18 cellular contexts compared by ENCODE assay signal in the genomic region with DNA sequence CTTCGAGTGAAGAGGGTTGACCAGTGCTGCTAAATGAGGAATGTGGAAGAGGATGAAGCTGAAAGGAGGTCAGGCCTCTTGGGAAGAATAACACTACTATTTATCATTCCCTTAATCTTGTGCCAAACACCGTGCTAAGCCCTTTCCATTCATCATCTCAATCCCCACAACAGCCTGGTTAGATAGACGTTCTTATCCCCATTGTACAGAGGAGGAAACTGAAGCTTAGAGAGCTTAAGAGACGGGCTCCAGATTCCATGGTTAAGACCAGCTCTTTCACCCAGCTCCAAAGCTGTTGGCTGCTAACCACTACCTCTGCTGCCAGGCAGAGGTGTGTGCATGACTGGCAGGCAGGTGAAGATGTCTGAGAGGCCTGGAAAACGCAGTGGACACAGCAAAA. TPM values are rescaled to one million over a fixed set of nuclear protein-coding genes. Genes with fewer than 3 reads are reported as not detected.
DNase-seq lines count a peak whose midpoint lies in the region; ATAC-seq, FAIRE-seq and TF ChIP-seq lines count a peak whose summit lies in the region.
"Had no signal": no experiment of that assay in that cellular context is flagged by ENCODE, and none has a peak within 500 bp of the region (broad histone marks: within the 10 kb centered on the region; RNA-seq: fewer than 3 reads in every experiment).

No MANE protein-coding gene starts in this region.

- in situ Hi-C loops in K562 (cut with MboI) = no loop called here

- ATAC-seq in CD4-positive, CD25-positive, alpha-beta regulatory T cell (ENCODE audit: low read depth in 2 of 2) = no peak
- ATAC-seq in HCT116 (no peak), K562 (no peak), HG03565 (IDR thresholded peaks at IDR 0.05; ENCODE audit: unreplicated experiment) (no peak), GM19397 (IDR thresholded peaks at IDR 0.05; ENCODE audit: unreplicated experiment) (no peak), GM21515 (IDR thresholded peaks at IDR 0.05; ENCODE audit: unreplicated experiment) (no peak), GM21423 (IDR thresholded peaks at IDR 0.05; ENCODE audit: unreplicated experiment) (no peak)

- peak overlapping the region; percentile 80 to 86 (median 84) for H3K4me3 Mint-ChIP-seq in CD4-positive, CD25-positive, alpha-beta regulatory T cell
- H3K4me3 Mint-ChIP-seq in nephron progenitor cell = peak overlapping the region; percentile 85

- H3K4me2 ChIP-seq in HCT116 (ENCODE audit: low read length) = no peak overlapping the region
- H3K4me2 ChIP-seq in K562 (ENCODE audit: insufficient read depth, low read length) = no peak overlapping the region

- peaks cover 60% of the 10 kb centered on the region for H3K27me3 Mint-ChIP-seq in CD4-positive, CD25-positive, alpha-beta regulatory T cell
- peaks cover 56% of the 10 kb centered on the region for H3K27me3 Mint-ChIP-seq in nephron progenitor cell (ENCODE audit: low read depth, poor library complexity)

- H4K20me1 ChIP-seq in HCT116 (ENCODE audit: insufficient read depth) (no peaks in the 10 kb centered on the region), K562 (replicated peaks; ENCODE audit: control insufficient read depth, insufficient read depth, low read length) (no peaks in the 10 kb centered on the region; the same call in 1 of the 2 replicates)

- H3K36me3 Mint-ChIP-seq in CD4-positive, CD25-positive, alpha-beta regulatory T cell = no peaks in the 10 kb centered on the region
- H3K36me3 Mint-ChIP-seq in nephron progenitor cell (ENCODE audit: low read depth) = no peaks in the 10 kb centered on the region

- CTCF ChIA-PET in HCT116 (lab: Charles Lee) (interaction anchor here (1.2 to 1.3 kb wide), 2 partner anchors 14 to 138 kb away, joined by 4 to 6 read pairs; no protein-coding TSS in a partner anchor), K562 (lab: Yijun Ruan, JAX; ENCODE audit: low intra/inter-chr PET ratio) (interaction anchor here (0.6 to 1.4 kb wide), 4 partner anchors 129 to 471 kb away, joined by 3 to 6 read pairs (median 4); no protein-coding TSS in a partner anchor)

- H3K27me3 ChIP-seq in CD4-positive, CD25-positive, alpha-beta regulatory T cell (ENCODE audit: control insufficient read depth, insufficient read depth, low read length) = peaks cover 12% of the 10 kb centered on the region
- H3K27me3 ChIP-seq in HCT116 (ENCODE audit: insufficient read depth, low read length) (no peaks in the 10 kb centered on the region), K562 (ENCODE audit: control insufficient read depth in 2 of 2, insufficient read depth in 2 of 2, low read length in 2 of 2) (peaks cover 31 to 42% of the 10 kb centered on the region in 2 experiments; a peak in 4 of 5 replicates)
- H3K27me3 ChIP-seq: foreskin keratinocyte had no signal

- H3K9me3 Mint-ChIP-seq in CD4-positive, CD25-positive, alpha-beta regulatory T cell = peaks cover 0 to 3% (median 0%) of the 10 kb centered on the region in 7 donors
- no peaks in the 10 kb centered on the region for H3K9me3 Mint-ChIP-seq in nephron progenitor cell
- H3K9me3 Mint-ChIP-seq: activated B cell treated with CpG ODN at 0.5 μM for 24 hours had no signal

- peak overlapping the region in 2 of 3 donors; percentile 45 to 53 for H3K27ac Mint-ChIP-seq in CD4-positive, CD25-positive, alpha-beta regulatory T cell
- peak overlapping the region; percentile 23 for H3K27ac Mint-ChIP-seq in nephron progenitor cell
- H3K27ac Mint-ChIP-seq: activated B cell treated with CpG ODN at 0.5 μM for 24 hours, T-helper 17 cell had no signal

- no peak overlapping the region for H3K27ac ChIP-seq in CD4-positive, CD25-positive, alpha-beta regulatory T cell (ENCODE audit: insufficient read depth, low read length, poor library complexity, severe bottlenecking)
- H3K27ac ChIP-seq in HCT116 (ENCODE audit: low read depth, low read length) (no peak overlapping the region), K562 (ENCODE audit: extremely low read depth, low read depth, low read length) (no peak overlapping the region)
- H3K27ac ChIP-seq: neutrophil had no signal

- H3K79me2 ChIP-seq in HCT116 (ENCODE audit: insufficient read depth, low read length) = peaks cover 16% of the 10 kb centered on the region
- no peaks in the 10 kb centered on the region for H3K79me2 ChIP-seq in K562 (ENCODE audit: control insufficient read depth, insufficient read depth, low read length)

- no peak for DNase-seq in CD4-positive, CD25-positive, alpha-beta regulatory T cell
- DNase-seq in HCT116 (ENCODE audit: low read depth, low spot score) = no peak
- no peak for DNase-seq in K562 (ENCODE audit: extremely low read depth in 1 of 4, low spot score in 3 of 4)
- DNase-seq in nephron progenitor cell = no peak
- DNase-seq: activated B cell treated with CpG ODN at 0.5 μM for 24 hours; cortex of kidney; KG1; NCI-H2107; retina; stimulated activated CD8-positive, alpha-beta memory T cell treated with anti-CD3 and anti-CD28 coated beads, Interleukin-4, amount 100 ng/mL, for 48 hours; T-helper 17 cell had no signal

- H3K9me2 ChIP-seq in HCT116 (ENCODE audit: insufficient read depth) = no peaks in the 10 kb centered on the region

- H3K9me1 ChIP-seq in K562 (ENCODE audit: control insufficient read depth, insufficient read depth, low read length) = no peaks in the 10 kb centered on the region

- H3K9ac ChIP-seq in HCT116 (ENCODE audit: low read length) (no peak overlapping the region), K562 (ENCODE audit: insufficient read depth in 1 of 2, low read depth in 2 of 2, low read length in 2 of 2) (no peak overlapping the region)

- H3K9me3 ChIP-seq in CD4-positive, CD25-positive, alpha-beta regulatory T cell (ENCODE audit: control insufficient read depth in 2 of 2, low read length in 2 of 2) = no peaks in the 10 kb centered on the region
- H3K9me3 ChIP-seq in HCT116 (ENCODE audit: control insufficient read depth in 1 of 2, insufficient read depth in 1 of 2, low read depth in 1 of 2, low read length in 2 of 2) (no peaks in the 10 kb centered on the region), K562 (replicated peaks; ENCODE audit: control insufficient read depth, insufficient read depth, low read depth, low read length) (no peaks in the 10 kb centered on the region)
- H3K9me3 ChIP-seq: neutrophil had no signal

- H3K4me1 ChIP-seq in CD4-positive, CD25-positive, alpha-beta regulatory T cell (ENCODE audit: control insufficient read depth, insufficient read depth, low read length, poor library complexity, severe bottlenecking) = peaks cover 6% of the 10 kb centered on the region
- peaks cover 14 to 37% of the 10 kb centered on the region in 2 experiments for H3K4me1 ChIP-seq in HCT116 (ENCODE audit: control insufficient read depth in 1 of 2, insufficient read depth in 2 of 2, low read length in 2 of 2)
- peaks cover 0 to 16% of the 10 kb centered on the region in 2 experiments; a peak in 3 of 5 replicates for H3K4me1 ChIP-seq in K562 (replicated peaks in 1 of 2; ENCODE audit: control insufficient read depth in 2 of 2, insufficient read depth in 2 of 2, low read length in 2 of 2)

- TF ChIP-seq CTCF in HCT116 (IDR thresholded peaks at IDR 0.05 in 2 of 3, conservative IDR thresholded peaks at IDR 0.05 in 1 of 3; ENCODE audit: borderline replicate concordance in 1 of 3, insufficient read depth in 1 of 3, low read depth in 2 of 3, low read length in 2 of 3) (no peak), K562 (IDR thresholded peaks at IDR 0.05 in 2 of 3, conservative IDR thresholded peaks at IDR 0.05 in 1 of 3; ENCODE audit: insufficient read depth in 2 of 3, low read depth in 1 of 3, low read length in 3 of 3) (no peak), nephron progenitor cell (IDR thresholded peaks at IDR 0.05) (no peak)

- no peak overlapping the region for H3K4me3 ChIP-seq in CD4-positive, CD25-positive, alpha-beta regulatory T cell (ENCODE audit: low read depth, low read length)
- no peak overlapping the region for H3K4me3 ChIP-seq in HCT116 (replicated peaks in 1 of 2; ENCODE audit: low read depth in 1 of 2, low read length in 2 of 2)
- H3K4me3 ChIP-seq in K562 = no peak overlapping the region

- intact Hi-C loops in HCT116 (cut with micrococcal nuclease) = loop anchor here (1.0 to 10.0 kb wide), 5 partner anchors 77 to 467 kb away; a partner anchor contains a TSS
- intact Hi-C loops in K562 (cut with micrococcal nuclease) = loop anchor here (1.0 to 10.0 kb wide), 4 partner anchors 77 to 471 kb away; no protein-coding TSS in a partner anchor

- POLR2A ChIA-PET in HCT116 (lab: Charles Lee) (no interaction called here), K562 (lab: Yijun Ruan, JAX) (no interaction called here)

- WGBS in K562 (ENCODE audit: insufficient coverage, low coverage, missing lambda C conversion rate) = 15% methylated on average over 5 of the region's 5 CpGs

- TF ChIP-seq RAD21 in HCT116 (IDR thresholded peaks at IDR 0.05; ENCODE audit: low read depth) (no peak), K562 (CRISPR knock-in tag; conservative IDR thresholded peaks at IDR 0.05 in 1 of 2, IDR thresholded peaks at IDR 0.05 in 1 of 2) (no peak)

- H2AFZ ChIP-seq in HCT116 (ENCODE audit: low read depth, low read length, poor library complexity, severe bottlenecking) (peak overlapping the region; percentile 13), K562 (ENCODE audit: low read depth, low read length) (peak overlapping the region; percentile 92; the same call in 1 of the 2 replicates)

- no peak for TF ChIP-seq EP300 in K562 (IDR thresholded peaks at IDR 0.05; ENCODE audit: low read length)

- TF ChIP-seq POLR2A in HCT116 (IDR thresholded peaks at IDR 0.05; ENCODE audit: borderline replicate concordance, extremely low read depth, insufficient read depth, insufficient read length) = no peak
- no peak for TF ChIP-seq POLR2A in K562 (conservative IDR thresholded peaks at IDR 0.05)

- no TSS peak for BruUV-seq in HCT116 (replicated peaks; lab: Mats Ljungman, UMichigan)
- BruUV-seq in K562 (replicated peaks; lab: Mats Ljungman, UMichigan) = no TSS peak

- H3K4me1 Mint-ChIP-seq in CD4-positive, CD25-positive, alpha-beta regulatory T cell = peaks cover 0 to 13% (median 4%) of the 10 kb centered on the region in 4 donors
- H3K4me1 Mint-ChIP-seq in nephron progenitor cell = peaks cover 21% of the 10 kb centered on the region

- RAD21 ChIA-PET in HCT116 (lab: Charles Lee; ENCODE audit: low non-redundant PET in 1 of 2, low total read pairs in 2 of 2, uncharacterized antibody in 2 of 2, unreplicated experiment in 2 of 2) = no interaction called here

- H3K36me3 ChIP-seq in CD4-positive, CD25-positive, alpha-beta regulatory T cell (ENCODE audit: control insufficient read depth, insufficient read depth, low read length) = no peaks in the 10 kb centered on the region
- H3K36me3 ChIP-seq in HCT116 (ENCODE audit: control insufficient read depth in 1 of 2, insufficient read depth in 2 of 2, low read length in 2 of 2) = no peaks in the 10 kb centered on the region
- H3K36me3 ChIP-seq in K562 (ENCODE audit: control insufficient read depth, insufficient read depth, low read length) = no peaks in the 10 kb centered on the region
- H3K36me3 ChIP-seq: neutrophil had no signal

- no peak for FAIRE-seq in K562 (lab: Jason Lieb, UNC)
- FAIRE-seq: bronchial epithelial cell had no signal

RNA-seq across cellular contexts. Expression of a gene that starts 0.9 kb away (rescaled TPM):
- total RNA-seq in CD4-positive, CD25-positive, alpha-beta regulatory T cell = not detected
- not detected for polyA plus RNA-seq in CD4-positive, CD25-positive, alpha-beta regulatory T cell
- total RNA-seq in HCT116 (2021; ENCODE audit: unreplicated experiment) (8.1 TPM), K562 (2014; rRNA removed) (0.04 and 0.09 TPM in 2 replicates), K562 (2014; rRNA removed; fragmentation: Illumina TruSeq; extraction: Trizol) (0.29 and 0.32 TPM in 2 replicates), K562 (2015; rRNA removed; fragmentation: Illumina TruSeq; extraction: Trizol) (0.08 and 0.11 TPM in 2 replicates), K562 (2021) (0.38 and 0.63 TPM in 2 replicates)
- polyA plus RNA-seq in HCT116 (2012) = 4.2 and 4.7 TPM in 2 replicates
- total RNA-seq in K562 (2011; cell fraction: chromatin; rRNA removed; ENCODE audit: low replicate concordance) = 0.30 and 0.56 TPM in 2 replicates
- total RNA-seq in K562 (2011; cell fraction: nucleolus; rRNA removed) = 0.26 and 0.33 TPM in 2 replicates
- 0.29 and 1.1 TPM in 2 replicates for total RNA-seq in K562 (2011; cell fraction: nucleoplasm; rRNA removed)
- polyA plus RNA-seq in K562 (2011; rRNA removed) (0.22 and 0.38 TPM in 2 replicates), K562 (2014; fragmentation: Illumina TruSeq; extraction: Trizol) (0.24 and 0.30 TPM in 2 replicates), K562 (2014; fragmentation: Nextera tagmentation; extraction: Ambion mirVana) (under 1 TPM; 0.13 to 0.21 TPM), K562 (2014; rRNA removed) (0.21 and 0.28 TPM in 2 replicates)
- 0.13 TPM in 2 replicates for polyA plus RNA-seq in K562 (2011; cell fraction: cytosol; rRNA removed)
- 0.38 and 0.53 TPM in 2 replicates for polyA plus RNA-seq in K562 (2011; cell fraction: nucleus; rRNA removed)
- 0.08 and 0.12 TPM in 2 replicates for polyA plus RNA-seq in K562 (2012)
- 0.27 and 0.60 TPM in 2 replicates for polyA minus RNA-seq in K562 (2011; rRNA and poly(A)+ RNA removed)
- 0.46 TPM in 1 of 2 replicates, not detected in the other for polyA minus RNA-seq in K562 (2011; cell fraction: cytosol; rRNA and poly(A)+ RNA removed)
- polyA minus RNA-seq in K562 (2011; cell fraction: nucleus; rRNA and poly(A)+ RNA removed) = 0.13 and 0.22 TPM in 2 replicates
- total RNA-seq: T-helper 17 cell had no signal
